ENCODE assay signal across 8 cellular contexts in the genomic region with DNA sequence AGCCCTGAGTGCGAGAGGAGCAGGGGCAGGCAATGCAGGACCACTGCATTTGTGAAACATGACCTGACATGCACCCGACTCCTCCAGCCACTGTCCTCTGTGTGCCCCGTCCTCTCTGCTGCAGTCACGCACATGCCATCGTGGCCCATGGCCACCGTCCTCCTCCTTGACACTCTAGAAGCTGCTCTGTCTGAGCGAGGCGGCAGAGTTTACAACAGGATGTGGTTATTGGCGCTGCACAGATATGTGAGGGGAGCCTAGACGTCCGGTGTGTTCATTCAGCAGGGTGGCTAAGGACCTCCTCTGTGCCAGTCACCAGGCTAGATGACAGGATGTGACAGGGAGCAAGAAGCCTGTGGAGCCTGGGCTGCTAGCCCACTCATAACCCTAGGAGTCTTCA.
DNase-seq lines count a peak whose midpoint lies in the region; ATAC-seq and TF ChIP-seq lines count a peak whose summit lies in the region.

No MANE protein-coding gene starts in this region.

- TF ChIP-seq CTCF in BE2C (IDR thresholded peaks at IDR 0.05; ENCODE audit: low read depth, low read length) = no peak

- no peak overlapping the region for H3K4me3 ChIP-seq in BE2C (ENCODE audit: low read depth, low read length)

- H3K27me3 ChIP-seq in BE2C = no peaks in the 10 kb centered on the region

- H3K9me3 ChIP-seq in BE2C = no peaks in the 10 kb centered on the region

- ATAC-seq in GM21526 (IDR thresholded peaks at IDR 0.05; ENCODE audit: low FRiP score, unreplicated experiment) (peak; percentile 97), left lobe of liver (peak; percentile 42)

- H3K4me1 ChIP-seq in BE2C = no peaks in the 10 kb centered on the region

- no peaks in the 10 kb centered on the region for H3K36me3 ChIP-seq in BE2C

- DNase-seq in GF-D8 (lab: John Stamatoyannopoulos, UW) (peak; percentile 65), Kasumi-1 (lab: John Stamatoyannopoulos, UW) (peak; percentile 77 to 80), left lobe of liver (ENCODE audit: low spot score) (no peak), BE2C (no peak), NCI-H748 treated with DMSO at 0.1 percent for 48 hours (lab: John Stamatoyannopoulos, UW) (no peak)
- DNase-seq in activated CD8-positive, alpha-beta memory T cell treated with anti-CD3 and anti-CD28 coated beads, Interleukin-2, amount 50 U/mL, for 24 hours (ENCODE audit: extremely low read depth) = peak; percentile 57
- DNase-seq in stimulated activated CD8-positive, alpha-beta memory T cell treated with anti-CD3 and anti-CD28 coated beads, Interleukin-7, amount 100 ng/mL, for 48 hours (ENCODE audit: extremely low read depth in 1 of 2, low read depth in 1 of 2) = peak; percentile 62 to 80

Comparison
In these comparisons a context has a peak if more than half of its experiments do, and no peak if none do; other contexts are left out.
1. DNase-seq: peak in GF-D8 (single experiment), Kasumi-1 (2 of 2), activated CD8-positive, alpha-beta memory T cell treated with anti-CD3 and anti-CD28 coated beads, Interleukin-2, amount 50 U/mL, for 24 hours (single experiment) and stimulated activated CD8-positive, alpha-beta memory T cell treated with anti-CD3 and anti-CD28 coated beads, Interleukin-7, amount 100 ng/mL, for 48 hours (2 of 2); none in left lobe of liver (single experiment), BE2C (single experiment) and NCI-H748 treated with DMSO at 0.1 percent for 48 hours (single experiment).